13 cellular contexts compared by ENCODE assay signal in genomic region chr2:1887915-1888314, GRCh38.
DNase-seq lines count a peak whose midpoint lies in the region; ATAC-seq and TF ChIP-seq lines count a peak whose summit lies in the region.
"Had no signal": no experiment of that assay in that cellular context is flagged by ENCODE, and none has a peak within 500 bp of the region (broad histone marks: within the 10 kb centered on the region; RNA-seq: fewer than 3 reads in every experiment).

No MANE protein-coding gene starts in this region.

- DNase-seq in NCI-H2196 (lab: John Stamatoyannopoulos, UW; ENCODE audit: unreplicated experiment), result peak; percentile 23
- no peak for DNase-seq in NCI-H2196 treated with DMSO at 0.1 percent for 48 hours (lab: John Stamatoyannopoulos, UW; ENCODE audit: unreplicated experiment)
- DNase-seq in NCI-H1694 (lab: John Stamatoyannopoulos, UW), result peak; percentile 77
- peak; percentile 68 for DNase-seq in choroid plexus epithelial cell (ENCODE audit: low read depth)
- no peak for DNase-seq in progenitor cell of endocrine pancreas (ENCODE audit: low spot score, unreplicated experiment)
- no peak for DNase-seq in vagina (ENCODE audit: extremely low spot score in 2 of 2)
- DNase-seq in glomerular visceral epithelial cell (ENCODE audit: extremely low spot score), result no peak
- DNase-seq: activated CD4-positive, alpha-beta memory T cell treated with anti-CD3 and anti-CD28 coated beads, Interleukin-2, amount 10 ng/mL, durations not matched to agents 7 days and 5 days; aorta; RPMI8226 had no signal

- TF ChIP-seq POLR2A in vagina (IDR thresholded peaks at IDR 0.05) (no peak), gastroesophageal sphincter (IDR thresholded peaks at IDR 0.05) (no peak)

- H3K27ac ChIP-seq in vagina, result no peak overlapping the region
- no peak overlapping the region for H3K27ac ChIP-seq in gastroesophageal sphincter
- H3K27ac ChIP-seq: parathyroid adenoma had no signal

- no peak overlapping the region for H3K27ac Mint-ChIP-seq in progenitor cell of endocrine pancreas
- H3K27ac Mint-ChIP-seq: activated CD4-positive, alpha-beta memory T cell treated with anti-CD3 and anti-CD28 coated beads, Interleukin-2, amount 10 ng/mL, durations not matched to agents 7 days and 5 days; B cell had no signal

- H3K36me3 ChIP-seq in vagina (no peaks in the 10 kb centered on the region), gastroesophageal sphincter (no peaks in the 10 kb centered on the region)

- H3K9me3 Mint-ChIP-seq in progenitor cell of endocrine pancreas (ENCODE audit: low read depth), result no peaks in the 10 kb centered on the region
- H3K9me3 Mint-ChIP-seq: activated CD4-positive, alpha-beta memory T cell treated with anti-CD3 and anti-CD28 coated beads, Interleukin-2, amount 10 ng/mL, durations not matched to agents 7 days and 5 days had no signal

- no peaks in the 10 kb centered on the region for H3K36me3 Mint-ChIP-seq in progenitor cell of endocrine pancreas (ENCODE audit: insufficient read depth)

- TF ChIP-seq EP300 in gastroesophageal sphincter (IDR thresholded peaks at IDR 0.05), result no peak

- peaks cover 25% of the 10 kb centered on the region for H3K27me3 Mint-ChIP-seq in progenitor cell of endocrine pancreas

- no peaks in the 10 kb centered on the region for H3K9me3 ChIP-seq in vagina
- no peaks in the 10 kb centered on the region for H3K9me3 ChIP-seq in gastroesophageal sphincter

- intact Hi-C loops in vagina (cut with DNase I), result no loop called here

- H3K4me3 ChIP-seq in choroid plexus epithelial cell (ENCODE audit: low read depth, low read length) (no peak overlapping the region), vagina (no peak overlapping the region), gastroesophageal sphincter (no peak overlapping the region)

- H3K4me3 Mint-ChIP-seq in progenitor cell of endocrine pancreas (ENCODE audit: low read depth), result no peak overlapping the region
- H3K4me3 Mint-ChIP-seq: activated CD4-positive, alpha-beta memory T cell treated with anti-CD3 and anti-CD28 coated beads, Interleukin-2, amount 10 ng/mL, durations not matched to agents 7 days and 5 days; B cell had no signal

- no peak for ATAC-seq in gastroesophageal sphincter

- H3K4me1 ChIP-seq in vagina (peaks cover 4% of the 10 kb centered on the region), gastroesophageal sphincter (no peaks in the 10 kb centered on the region)
- H3K4me1 ChIP-seq: parathyroid adenoma had no signal

- TF ChIP-seq CTCF in choroid plexus epithelial cell (conservative IDR thresholded peaks at IDR 0.05; ENCODE audit: low read depth, low read length), result peak; percentile 69
- TF ChIP-seq CTCF in progenitor cell of endocrine pancreas (IDR thresholded peaks at IDR 0.05; ENCODE audit: unreplicated experiment), result peak; percentile 41
- no peak for TF ChIP-seq CTCF in vagina (IDR thresholded peaks at IDR 0.05)
- TF ChIP-seq CTCF in gastroesophageal sphincter (IDR thresholded peaks at IDR 0.05), result peak in 1 of 4 experiments; percentile 6

- H3K27me3 ChIP-seq in vagina (no peaks in the 10 kb centered on the region), gastroesophageal sphincter (peaks cover 29% of the 10 kb centered on the region)

- peaks cover 7% of the 10 kb centered on the region for H3K4me1 Mint-ChIP-seq in progenitor cell of endocrine pancreas (ENCODE audit: low read depth)
- H3K4me1 Mint-ChIP-seq: activated CD4-positive, alpha-beta memory T cell treated with anti-CD3 and anti-CD28 coated beads, Interleukin-2, amount 10 ng/mL, durations not matched to agents 7 days and 5 days had no signal

- WGBS in gastroesophageal sphincter (ENCODE audit: low coverage in 1 of 2), 2 donors, result 20 to 80% methylated on average over 1 of the region's 1 CpG

Comparison
In these comparisons a context has a peak if more than half of its experiments do, and no peak if none do; other contexts are left out.
1. DNase-seq: peak in NCI-H2196 (single experiment), NCI-H1694 (single experiment) and choroid plexus epithelial cell (single experiment); none in NCI-H2196 treated with DMSO at 0.1 percent for 48 hours (single experiment), progenitor cell of endocrine pancreas (single experiment), vagina (0 of 2) and glomerular visceral epithelial cell (single experiment).
2. CTCF ChIP-seq: peak in choroid plexus epithelial cell (single experiment) and progenitor cell of endocrine pancreas (single experiment); none in vagina (0 of 3).